Comparison of ENCODE assay signal across 9 cellular contexts in genomic region chr1:23555949-23556640, GRCh38. TPM values are rescaled to one million over a fixed set of nuclear protein-coding genes. Genes with fewer than 3 reads are reported as not detected.
DNase-seq lines count a peak whose midpoint lies in the region; ATAC-seq, FAIRE-seq and TF ChIP-seq lines count a peak whose summit lies in the region.
"Had no signal": no experiment of that assay in that cellular context is flagged by ENCODE, and none has a peak within 500 bp of the region (broad histone marks: within the 10 kb centered on the region; RNA-seq: fewer than 3 reads in every experiment).

No MANE protein-coding gene starts in this region.

- DNase-seq in A549 (ENCODE audit: low read depth in 1 of 2, low spot score in 1 of 2): peak in 1 of 2 experiments; percentile 87
- DNase-seq in HCT116 (ENCODE audit: low read depth, low spot score): peak; percentile 67
- no peak for DNase-seq in HCEC 1CT

- CTCF ChIA-PET in A549 (lab: Yijun Ruan, JAX): interaction anchor here (0.6 to 29.3 kb wide), 11 partner anchors 11 to 89 kb away, joined by 3 to 699 read pairs (median 5); no protein-coding TSS in a partner anchor
- CTCF ChIA-PET in HCT116 (lab: Charles Lee): interaction anchor here (0.6 to 5.3 kb wide), 9 partner anchors 9 to 316 kb away, joined by 3 to 34 read pairs (median 5); no protein-coding TSS in a partner anchor

- H3K27ac Mint-ChIP-seq in activated naive CD8-positive, alpha-beta T cell: peak overlapping the region; percentile 90
- H3K27ac Mint-ChIP-seq in stimulated activated memory B cell treated with anti-CD40 and anti-IgM and Interleukin-4, amounts not matched to agents 10 μg/mL and 1 μg/mL and 100 μg/mL, for 72 hours: peak overlapping the region; percentile 95

- TF ChIP-seq RAD21 in A549 (conservative IDR thresholded peaks at IDR 0.05 in 1 of 2, IDR thresholded peaks at IDR 0.05 in 1 of 2): no peak; a peak in 1 of 5 replicates
- TF ChIP-seq RAD21 in HCT116 (IDR thresholded peaks at IDR 0.05; ENCODE audit: low read depth): no peak

- peak in 1 of 2 experiments; percentile 34; a peak in 1 of 5 replicates for TF ChIP-seq EP300 in A549 (IDR thresholded peaks at IDR 0.05)

- no peak overlapping the region for H2AFZ ChIP-seq in HCT116 (ENCODE audit: low read depth, low read length, poor library complexity, severe bottlenecking)

- no peaks in the 10 kb centered on the region for H3K9me3 Mint-ChIP-seq in activated naive CD8-positive, alpha-beta T cell (ENCODE audit: low read depth)
- no peaks in the 10 kb centered on the region for H3K9me3 Mint-ChIP-seq in stimulated activated memory B cell treated with anti-CD40 and anti-IgM and Interleukin-4, amounts not matched to agents 10 μg/mL and 1 μg/mL and 100 μg/mL, for 72 hours

- H3K9me2 ChIP-seq in HCT116 (ENCODE audit: insufficient read depth): no peaks in the 10 kb centered on the region

- WGBS in A549 (ENCODE audit: missing lambda C conversion rate): 0% methylated on average over 9 of the region's 9 CpGs

- H3K36me3 ChIP-seq in HCT116 (ENCODE audit: control insufficient read depth in 1 of 2, insufficient read depth in 2 of 2, low read length in 2 of 2): peaks cover 0 to 2% of the 10 kb centered on the region in 2 experiments; a peak in 1 of 4 replicates
- peaks cover 18% of the 10 kb centered on the region for H3K36me3 ChIP-seq in iPS-20b (ENCODE audit: insufficient read depth, low read depth, low read length)
- H3K36me3 ChIP-seq: neutrophil had no signal

- H3K27me3 ChIP-seq in HCT116 (ENCODE audit: insufficient read depth, low read length) (no peaks in the 10 kb centered on the region), iPS-20b (ENCODE audit: insufficient read depth, low read length) (peaks cover 28% of the 10 kb centered on the region)

- no peaks in the 10 kb centered on the region for H3K9me3 ChIP-seq in A549
- H3K9me3 ChIP-seq in HCT116 (ENCODE audit: control insufficient read depth in 1 of 2, insufficient read depth in 1 of 2, low read depth in 1 of 2, low read length in 2 of 2): no peaks in the 10 kb centered on the region
- H3K9me3 ChIP-seq in iPS-20b (ENCODE audit: insufficient read depth, low read depth, low read length): no peaks in the 10 kb centered on the region
- H3K9me3 ChIP-seq: neutrophil had no signal

- RAD21 ChIA-PET in HCT116 (lab: Charles Lee; ENCODE audit: low non-redundant PET in 1 of 2, low total read pairs in 2 of 2, uncharacterized antibody in 2 of 2, unreplicated experiment in 2 of 2): interaction anchor here (2.6 to 2.7 kb wide), 1 partner anchor 81 kb away, joined by 10 to 13 read pairs; no protein-coding TSS in a partner anchor

- peak overlapping the region; percentile 94 for H3K9ac ChIP-seq in HCT116 (ENCODE audit: low read length)
- H3K9ac ChIP-seq in iPS-20b (ENCODE audit: low read depth, low read length): peak overlapping the region; percentile 86

- POLR2A ChIA-PET in A549 (lab: Yijun Ruan, JAX): interaction anchor here (0.6 to 11.2 kb wide), 12 partner anchors 8 to 1531 kb away, joined by 3 to 168 read pairs (median 12); partner anchors contain the start of genes ELOA and RPL11
- POLR2A ChIA-PET in HCT116 (lab: Charles Lee): interaction anchor here (1.0 to 3.1 kb wide), 4 partner anchors 25 to 211 kb away, joined by 3 to 14 read pairs (median 4); partner anchors contain the start of genes E2F2 and HNRNPR

- intact Hi-C loops in HCT116 (cut with micrococcal nuclease): loop anchor here (2.0 kb wide), 1 partner anchor 81 kb away; no protein-coding TSS in a partner anchor

- peaks cover 22% of the 10 kb centered on the region for H3K79me2 ChIP-seq in HCT116 (ENCODE audit: insufficient read depth, low read length)

- no TSS peak for BruUV-seq in HCT116 (replicated peaks; lab: Mats Ljungman, UMichigan)

- no peaks in the 10 kb centered on the region for H3K36me3 Mint-ChIP-seq in activated naive CD8-positive, alpha-beta T cell
- peaks cover 24% of the 10 kb centered on the region for H3K36me3 Mint-ChIP-seq in stimulated activated memory B cell treated with anti-CD40 and anti-IgM and Interleukin-4, amounts not matched to agents 10 μg/mL and 1 μg/mL and 100 μg/mL, for 72 hours

- TF ChIP-seq POLR2A in A549 (IDR thresholded peaks at IDR 0.05; ENCODE audit: low read length): peak; percentile 74
- no peak for TF ChIP-seq POLR2A in HCT116 (IDR thresholded peaks at IDR 0.05; ENCODE audit: borderline replicate concordance, extremely low read depth, insufficient read depth, insufficient read length)

- no peaks in the 10 kb centered on the region for H3K27me3 Mint-ChIP-seq in activated naive CD8-positive, alpha-beta T cell
- H3K27me3 Mint-ChIP-seq in stimulated activated memory B cell treated with anti-CD40 and anti-IgM and Interleukin-4, amounts not matched to agents 10 μg/mL and 1 μg/mL and 100 μg/mL, for 72 hours: no peaks in the 10 kb centered on the region

- no peaks in the 10 kb centered on the region; the same call in 1 of the 2 replicates for H4K20me1 ChIP-seq in HCT116 (ENCODE audit: insufficient read depth)

- peaks cover 64% of the 10 kb centered on the region for H3K4me1 Mint-ChIP-seq in activated naive CD8-positive, alpha-beta T cell (ENCODE audit: low read depth)
- peaks cover 61% of the 10 kb centered on the region for H3K4me1 Mint-ChIP-seq in stimulated activated memory B cell treated with anti-CD40 and anti-IgM and Interleukin-4, amounts not matched to agents 10 μg/mL and 1 μg/mL and 100 μg/mL, for 72 hours

- H3K4me3 ChIP-seq in A549 (peak overlapping the region; percentile 92), HCT116 (replicated peaks in 1 of 2; ENCODE audit: low read depth in 1 of 2, low read length in 2 of 2) (peak overlapping the region; percentile 15 to 79), iPS-20b (ENCODE audit: low read length) (peak overlapping the region; percentile 78)

- H3K27ac ChIP-seq in A549 (peak overlapping the region; percentile 96 to 98), HCT116 (ENCODE audit: low read depth, low read length) (peak overlapping the region; percentile 89), iPS-20b (ENCODE audit: low read length) (peak overlapping the region; percentile 31)
- H3K27ac ChIP-seq: neutrophil had no signal

- H3K4me2 ChIP-seq in A549 (peak overlapping the region; percentile 77), HCT116 (ENCODE audit: low read length) (peak overlapping the region; percentile 85)

- peaks cover 49% of the 10 kb centered on the region for H3K4me1 ChIP-seq in A549
- peaks cover 56 to 76% of the 10 kb centered on the region in 2 experiments for H3K4me1 ChIP-seq in HCT116 (ENCODE audit: control insufficient read depth in 1 of 2, insufficient read depth in 2 of 2, low read length in 2 of 2)
- H3K4me1 ChIP-seq in iPS-20b (ENCODE audit: insufficient read depth, low read length): peaks cover 42% of the 10 kb centered on the region

- no peak for TF ChIP-seq CTCF in A549 (IDR thresholded peaks at IDR 0.05)
- TF ChIP-seq CTCF in HCT116 (IDR thresholded peaks at IDR 0.05 in 2 of 3, conservative IDR thresholded peaks at IDR 0.05 in 1 of 3; ENCODE audit: borderline replicate concordance in 1 of 3, insufficient read depth in 1 of 3, low read depth in 2 of 3, low read length in 2 of 3): no peak

- peak overlapping the region; percentile 94 for H3K4me3 Mint-ChIP-seq in activated naive CD8-positive, alpha-beta T cell
- peak overlapping the region; percentile 98 for H3K4me3 Mint-ChIP-seq in stimulated activated memory B cell treated with anti-CD40 and anti-IgM and Interleukin-4, amounts not matched to agents 10 μg/mL and 1 μg/mL and 100 μg/mL, for 72 hours

- ATAC-seq in A549: peak; percentile 28 to 54
- peak; percentile 11 for ATAC-seq in HCT116
- no peak for ATAC-seq in stimulated activated memory B cell treated with anti-CD40 and anti-IgM and Interleukin-4, amounts not matched to agents 10 μg/mL and 1 μg/mL and 100 μg/mL, for 72 hours
- ATAC-seq in GM21619 (IDR thresholded peaks at IDR 0.05; ENCODE audit: unreplicated experiment): no peak
- ATAC-seq in HG02852 (IDR thresholded peaks at IDR 0.05; ENCODE audit: unreplicated experiment): no peak

- no peak for FAIRE-seq in A549 (lab: Jason Lieb, UNC)

TF ChIP-seq in A549, 52 proteins besides CTCF, POLR2A, EP300 and RAD21 (continues in another document):
- peak; percentile 92; the same call in 1 of the 2 replicates for TF ChIP-seq TP53 (CRISPR knock-in tag; IDR thresholded peaks at IDR 0.05)
- no peak for TF ChIP-seq BHLHE40 (IDR thresholded peaks at IDR 0.05; ENCODE audit: low read depth, low read length)
- TF ChIP-seq ATOH8 (CRISPR knock-in tag; IDR thresholded peaks at IDR 0.05; ENCODE audit: low read depth): no peak; the same call in none of the 2 replicates

TF ChIP-seq in HCT116, 20 proteins besides CTCF, POLR2A, EP300 and RAD21 (continues in another document):
- no peak for TF ChIP-seq MAX (IDR thresholded peaks at IDR 0.05)
- TF ChIP-seq ZFX (IDR thresholded peaks at IDR 0.05): no peak
- peak; percentile 30 for TF ChIP-seq YY1 (IDR thresholded peaks at IDR 0.05; ENCODE audit: extremely low read depth, insufficient replicate concordance, low read depth, low read length)
- TF ChIP-seq CBX3 (IDR thresholded peaks at IDR 0.05; ENCODE audit: low read depth): no peak
- no peak for TF ChIP-seq SIN3A (IDR thresholded peaks at IDR 0.05; ENCODE audit: low read depth)
- TF ChIP-seq TCF7L2 (IDR thresholded peaks at IDR 0.05; ENCODE audit: borderline replicate concordance, extremely low read depth, insufficient read depth, insufficient read length): peak; percentile 88
- TF ChIP-seq JUND (IDR thresholded peaks at IDR 0.05): no peak
- no peak for TF ChIP-seq EZH2 (IDR thresholded peaks at IDR 0.05)
- no peak for TF ChIP-seq EGR1 (IDR thresholded peaks at IDR 0.05; ENCODE audit: low read depth)

RNA-seq across cellular contexts. Expression of gene ID3, which starts 3.2 kb away (rescaled TPM):
- polyA plus RNA-seq in A549 (2011; rRNA removed) (171 and 193 TPM in 2 replicates), A549 (2017; fragmentation: RNase III; extraction: RNeasy Plus Mini Kit Qiagen cat#74134 plus additional on column Dnase treatment) (209 to 336 TPM (median 288 TPM) in 3 replicates)
- 847 and 922 TPM in 2 replicates for polyA plus RNA-seq in A549 (2012; cell fraction: cytosol; rRNA removed)
- polyA plus RNA-seq in A549 (2012; cell fraction: nucleus; rRNA removed): 1,068 and 1,236 TPM in 2 replicates
- polyA minus RNA-seq in A549 (2011; rRNA and poly(A)+ RNA removed): 142 and 176 TPM in 2 replicates
- total RNA-seq in HCT116 (2021; ENCODE audit: unreplicated experiment): 183 TPM
- polyA plus RNA-seq in HCT116 (2012): 116 and 167 TPM in 2 replicates

RNA-seq across cellular contexts. Expression of gene E2F2, which starts 25.1 kb away (rescaled TPM):
- polyA plus RNA-seq in A549 (2011; rRNA removed): 0.90 and 1.6 TPM in 2 replicates
- 1.8 and 2.4 TPM in 2 replicates for polyA plus RNA-seq in A549 (2012; cell fraction: cytosol; rRNA removed)
- polyA plus RNA-seq in A549 (2012; cell fraction: nucleus; rRNA removed): 6.3 and 9.0 TPM in 2 replicates
- polyA plus RNA-seq in A549 (2017; fragmentation: RNase III; extraction: RNeasy Plus Mini Kit Qiagen cat#74134 plus additional on column Dnase treatment): 3.4 to 3.9 TPM (median 3.4 TPM) in 3 replicates
- 3.0 and 3.3 TPM in 2 replicates for polyA minus RNA-seq in A549 (2011; rRNA and poly(A)+ RNA removed)
- total RNA-seq in HCT116 (2021; ENCODE audit: unreplicated experiment): 16.3 TPM
- 4.0 and 5.3 TPM in 2 replicates for polyA plus RNA-seq in HCT116 (2012)

Comparison
In these comparisons a context has a peak if more than half of its experiments do, and no peak if none do; other contexts are left out.
1. ATAC-seq: peak in A549 (2 of 2) and HCT116 (single experiment); none in stimulated activated memory B cell treated with anti-CD40 and anti-IgM and Interleukin-4, amounts not matched to agents 10 μg/mL and 1 μg/mL and 100 μg/mL, for 72 hours (single experiment), GM21619 (single experiment) and HG02852 (single experiment).
2. H3K27ac ChIP-seq: peak in every context shown above with its lines; median percentile 97 in A549; 89 in HCT116; 31 in iPS-20b.
3. Of the 6 proteins assayed by ChIP-seq in both A549 and HCT116: peak only in A549: MAX, POLR2A and REST; only in HCT116: none; in both: none; in neither: 2; mixed calls (peak in some experiments, not most) for 1.
4. Peak in every context shown above with its lines, with median percentiles within 50 percentile points of each other: H3K4me3 ChIP-seq.